22 cellular contexts compared by ENCODE assay signal in genomic region chr14:34063042-34063441, GRCh38.
"Had no signal": no experiment of that assay in that cellular context is flagged by ENCODE, and none has a peak within 500 bp of the region (broad histone marks: within the 10 kb centered on the region; RNA-seq: fewer than 3 reads in every experiment).

No MANE protein-coding gene starts in this region.

- H3K4me3 Mint-ChIP-seq: activated B cell treated with CpG ODN at 0.5 μM for 24 hours; activated CD4-positive, alpha-beta T cell treated with anti-CD3 and anti-CD28 coated beads for 36 hours; activated naive CD8-positive, alpha-beta T cell; activated T-cell treated with anti-CD3 and anti-CD28 coated beads, Interleukin-2, amount 50 U/mL, for 24 hours; activated T-helper 17 cell treated with anti-CD3 and anti-CD28 coated beads, Interleukin-2, amount 50 U/mL, for 72 hours; memory B cell; neural progenitor cell; stimulated activated effector memory CD8-positive, alpha-beta T cell treated with anti-CD3 and anti-CD28 coated beads, Interleukin-12 subunit alpha, Interleukin-12 subunit beta, amount 100 ng/mL, for 72 hours; stimulated activated naive CD8-positive, alpha-beta T cell treated with anti-CD3 and anti-CD28 coated beads, Interleukin-15, amount 100 ng/mL, for 72 hours had no signal

- H3K36me3 ChIP-seq: adrenal gland, breast epithelium, colonic mucosa, esophagus squamous epithelium, neural progenitor cell, tibial nerve had no signal

- H3K4me1 ChIP-seq: breast epithelium, colonic mucosa had no signal

- H3K9me3 Mint-ChIP-seq: activated B cell treated with CpG ODN at 0.5 μM for 24 hours; activated T-cell treated with anti-CD3 and anti-CD28 coated beads, Interleukin-2, amount 50 U/mL, for 24 hours; activated T-helper 17 cell treated with anti-CD3 and anti-CD28 coated beads, Interleukin-2, amount 50 U/mL, for 72 hours; neural progenitor cell; stimulated activated effector memory CD8-positive, alpha-beta T cell treated with anti-CD3 and anti-CD28 coated beads, Interleukin-12 subunit alpha, Interleukin-12 subunit beta, amount 100 ng/mL, for 72 hours; stimulated activated naive CD8-positive, alpha-beta T cell treated with anti-CD3 and anti-CD28 coated beads, Interleukin-15, amount 100 ng/mL, for 72 hours had no signal

- H3K9me3 ChIP-seq: adrenal gland, breast epithelium, colonic mucosa, esophagus squamous epithelium, mucosa of descending colon, tibial nerve had no signal

- H3K27ac Mint-ChIP-seq: activated B cell treated with CpG ODN at 0.5 μM for 24 hours; activated CD4-positive, alpha-beta T cell treated with anti-CD3 and anti-CD28 coated beads for 36 hours; activated naive CD8-positive, alpha-beta T cell; activated T-cell treated with anti-CD3 and anti-CD28 coated beads, Interleukin-2, amount 50 U/mL, for 24 hours; activated T-helper 17 cell treated with anti-CD3 and anti-CD28 coated beads, Interleukin-2, amount 50 U/mL, for 72 hours; memory B cell; neural progenitor cell; stimulated activated effector memory CD8-positive, alpha-beta T cell treated with anti-CD3 and anti-CD28 coated beads, Interleukin-12 subunit alpha, Interleukin-12 subunit beta, amount 100 ng/mL, for 72 hours had no signal

- H3K36me3 Mint-ChIP-seq: activated naive CD8-positive, alpha-beta T cell; memory B cell; neural progenitor cell; stimulated activated effector memory CD8-positive, alpha-beta T cell treated with anti-CD3 and anti-CD28 coated beads, Interleukin-12 subunit alpha, Interleukin-12 subunit beta, amount 100 ng/mL, for 72 hours had no signal

- H3K27me3 ChIP-seq: adrenal gland, breast epithelium, colonic mucosa, tibial nerve had no signal

- ATAC-seq: activated CD4-positive, alpha-beta T cell treated with anti-CD3 and anti-CD28 coated beads for 36 hours; activated T-helper 17 cell treated with anti-CD3 and anti-CD28 coated beads, Interleukin-2, amount 50 U/mL, for 72 hours; mucosa of descending colon; stimulated activated effector memory CD8-positive, alpha-beta T cell treated with anti-CD3 and anti-CD28 coated beads, Interleukin-12 subunit alpha, Interleukin-12 subunit beta, amount 100 ng/mL, for 72 hours; stimulated activated naive CD8-positive, alpha-beta T cell treated with anti-CD3 and anti-CD28 coated beads, Interleukin-15, amount 100 ng/mL, for 72 hours had no signal

- H3K27ac ChIP-seq: adrenal gland, colonic mucosa, neural progenitor cell, tibial nerve had no signal

- DNase-seq: activated B cell treated with CpG ODN at 0.5 μM for 24 hours; activated CD4-positive, alpha-beta T cell treated with anti-CD3 and anti-CD28 coated beads for 36 hours; activated CD4-positive, alpha-beta T cell treated with anti-CD3 and anti-CD28 coated beads, Interleukin-2, amount 50 U/mL, for 4 hours; activated CD8-positive, alpha-beta memory T cell treated with anti-CD3 and anti-CD28 coated beads for 24 hours; activated CD8-positive, alpha-beta memory T cell treated with anti-CD3 and anti-CD28 coated beads, Interleukin-2, amount 50 U/mL, for 4 hours; activated T-cell treated with anti-CD3 and anti-CD28 coated beads, Interleukin-2, amount 50 U/mL, for 24 hours; adrenal gland; colonic mucosa; esophagus squamous epithelium; kidney; posterior cingulate gyrus; retina; stimulated activated CD4-positive, alpha-beta T cell treated with anti-CD3 and anti-CD28 coated beads, Interleukin-2, amount 100 ng/mL, for 24 hours; stimulated activated naive CD8-positive, alpha-beta T cell treated with anti-CD3 and anti-CD28 coated beads, Interleukin-15, amount 100 ng/mL, for 72 hours had no signal

- H3K4me3 ChIP-seq: adrenal gland, breast epithelium, colonic mucosa, esophagus squamous epithelium, mucosa of descending colon, neural progenitor cell, tibial nerve had no signal
